Comparison of ENCODE assay signal across 8 cellular contexts in genomic region chr17:65173284-65173793, GRCh38. TPM values are rescaled to one million over a fixed set of nuclear protein-coding genes. Genes with fewer than 3 reads are reported as not detected.
DNase-seq lines count a peak whose midpoint lies in the region; ATAC-seq and TF ChIP-seq lines count a peak whose summit lies in the region.

No MANE protein-coding gene starts in this region.

- H3K9me3 ChIP-seq in esophagus squamous epithelium, result no peaks in the 10 kb centered on the region

- H3K4me3 ChIP-seq in epithelial cell of esophagus (ENCODE audit: low read length), result no peak overlapping the region
- no peak overlapping the region for H3K4me3 ChIP-seq in esophagus squamous epithelium

- no peaks in the 10 kb centered on the region for H3K27me3 ChIP-seq in esophagus squamous epithelium

- ATAC-seq in HG03108 (IDR thresholded peaks at IDR 0.05; ENCODE audit: unreplicated experiment), result no peak
- ATAC-seq in HG03159 (IDR thresholded peaks at IDR 0.05; ENCODE audit: unreplicated experiment), result no peak

- intact Hi-C loops in esophagus squamous epithelium (cut with DNase I), result no loop called here

- H3K27ac Mint-ChIP-seq in activated CD4-positive, alpha-beta memory T cell treated with anti-CD3 and anti-CD28 coated beads, Interleukin-2, amount 10 ng/mL, durations not matched to agents 7 days and 5 days, result no peak overlapping the region

- TF ChIP-seq CTCF in epithelial cell of esophagus (IDR thresholded peaks at IDR 0.05; ENCODE audit: insufficient read depth, low read depth, low read length, missing control alignments) (no peak), esophagus squamous epithelium (IDR thresholded peaks at IDR 0.05) (no peak)

- WGBS in esophagus squamous epithelium, 2 donors, result 39 to 51% methylated on average over 6 to 8 of the region's 12 CpGs

- H3K4me3 Mint-ChIP-seq in activated CD4-positive, alpha-beta memory T cell treated with anti-CD3 and anti-CD28 coated beads, Interleukin-2, amount 10 ng/mL, durations not matched to agents 7 days and 5 days, result no peak overlapping the region

- H3K9me3 Mint-ChIP-seq in activated CD4-positive, alpha-beta memory T cell treated with anti-CD3 and anti-CD28 coated beads, Interleukin-2, amount 10 ng/mL, durations not matched to agents 7 days and 5 days, result peaks cover 8% of the 10 kb centered on the region

- peak; percentile 90 for DNase-seq in CMK (ENCODE audit: low read depth)
- DNase-seq in LHCN-M2 (ENCODE audit: low read depth), result peak; percentile 54
- peak; percentile 94 for DNase-seq in activated CD4-positive, alpha-beta memory T cell treated with anti-CD3 and anti-CD28 coated beads, Interleukin-2, amount 10 ng/mL, durations not matched to agents 7 days and 5 days
- DNase-seq in epithelial cell of esophagus (ENCODE audit: low read depth), result peak; percentile 51
- peak; percentile 43 to 60 for DNase-seq in stimulated activated CD4-positive, alpha-beta T cell treated with anti-CD3 and anti-CD28 coated beads, Interleukin-15, amount 100 ng/mL, for 48 hours (ENCODE audit: low read depth in 2 of 2)
- DNase-seq in esophagus squamous epithelium (lab: John Stamatoyannopoulos, UW), result no peak

- POLR2A ChIA-PET in activated CD4-positive, alpha-beta memory T cell treated with anti-CD3 and anti-CD28 coated beads, Interleukin-2, amount 10 ng/mL, durations not matched to agents 7 days and 5 days (lab: Charles Lee), result interaction anchor here (0.7 to 3.6 kb wide), 25 partner anchors 9 to 201 kb away, joined by 3 to 54 read pairs (median 7); partner anchors contain the start of genes GNA13 and RGS9

- CTCF ChIA-PET in activated CD4-positive, alpha-beta memory T cell treated with anti-CD3 and anti-CD28 coated beads, Interleukin-2, amount 10 ng/mL, durations not matched to agents 7 days and 5 days (lab: Charles Lee), result interaction anchor here (0.7 to 3.1 kb wide), 13 partner anchors 9 to 254 kb away, joined by 3 to 22 read pairs (median 3); partner anchors contain the start of genes GNA13, LRRC37A3 and RGS9

- no peak overlapping the region for H3K27ac ChIP-seq in esophagus squamous epithelium

- peaks cover 58% of the 10 kb centered on the region for H3K36me3 Mint-ChIP-seq in activated CD4-positive, alpha-beta memory T cell treated with anti-CD3 and anti-CD28 coated beads, Interleukin-2, amount 10 ng/mL, durations not matched to agents 7 days and 5 days (ENCODE audit: low read depth)

- H3K4me1 ChIP-seq in esophagus squamous epithelium, result peaks cover 0 to 12% (median 0%) of the 10 kb centered on the region in 3 donors

- no peak for TF ChIP-seq POLR2A in esophagus squamous epithelium (IDR thresholded peaks at IDR 0.05)

- no peaks in the 10 kb centered on the region for H3K27me3 Mint-ChIP-seq in activated CD4-positive, alpha-beta memory T cell treated with anti-CD3 and anti-CD28 coated beads, Interleukin-2, amount 10 ng/mL, durations not matched to agents 7 days and 5 days

- H3K36me3 ChIP-seq in esophagus squamous epithelium, result no peaks in the 10 kb centered on the region

- H3K4me1 Mint-ChIP-seq in activated CD4-positive, alpha-beta memory T cell treated with anti-CD3 and anti-CD28 coated beads, Interleukin-2, amount 10 ng/mL, durations not matched to agents 7 days and 5 days, result peaks cover 41% of the 10 kb centered on the region

RNA-seq across cellular contexts. Expression of gene RGS9, which starts 36.2 kb away (rescaled TPM):
- total RNA-seq in LHCN-M2 (2014; rRNA removed) (0.32 and 0.57 TPM in 2 replicates), esophagus squamous epithelium (1 to 10 TPM in 3 of 4 donors, under 1 TPM in 1; 0.45 to 8.1 (median 2.9) TPM)
- polyA plus RNA-seq in LHCN-M2 (2012), result 1.9 TPM
- total RNA-seq in activated CD4-positive, alpha-beta memory T cell treated with anti-CD3 and anti-CD28 coated beads, Interleukin-2, amount 10 ng/mL, durations not matched to agents 7 days and 5 days, result 10 to 100 TPM; 30.4 to 31.2 TPM
